Comparison of ENCODE assay signal across 9 cellular contexts in the genomic region with DNA sequence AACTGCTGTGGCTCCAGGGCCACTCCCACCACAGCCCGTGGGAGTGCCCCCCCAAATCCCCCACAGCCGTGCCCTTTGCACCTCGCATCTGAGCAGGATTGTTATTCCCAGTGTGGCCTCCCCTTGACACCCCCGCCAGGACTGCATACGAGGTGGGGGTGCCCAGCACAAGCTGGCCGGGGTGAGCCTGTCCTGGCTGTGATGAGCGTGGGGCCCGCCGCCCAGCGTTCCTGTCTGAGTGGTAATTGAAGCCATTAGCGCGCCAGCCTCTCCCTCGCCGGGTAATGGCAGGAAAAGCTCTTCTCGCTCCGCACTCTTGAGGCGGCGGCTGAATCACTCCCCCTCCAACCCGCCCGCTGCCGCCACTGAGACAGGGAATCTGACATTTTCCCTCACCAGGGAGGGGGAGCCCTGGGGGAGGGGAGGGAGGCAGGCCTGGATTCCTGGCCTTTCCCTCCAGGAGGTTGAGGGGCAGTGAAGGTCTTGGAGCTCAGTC. TPM values are rescaled to one million over a fixed set of nuclear protein-coding genes. Genes with fewer than 3 reads are reported as not detected.
DNase-seq lines count a peak whose midpoint lies in the region; ATAC-seq and TF ChIP-seq lines count a peak whose summit lies in the region.
"Had no signal": no experiment of that assay in that cellular context is flagged by ENCODE, and none has a peak within 500 bp of the region (broad histone marks: within the 10 kb centered on the region; RNA-seq: fewer than 3 reads in every experiment).

No MANE protein-coding gene starts in this region.

- TF ChIP-seq CTCF in gastroesophageal sphincter (IDR thresholded peaks at IDR 0.05), result no peak

- intact Hi-C loops in posterior vena cava (cut with DNase I), result no loop called here

- no CpG with 5 or more reads among the region's 21 CpGs for WGBS in gastroesophageal sphincter (ENCODE audit: low coverage in 1 of 2), 2 donors

- no peak for TF ChIP-seq EP300 in gastroesophageal sphincter (IDR thresholded peaks at IDR 0.05)

- H3K9ac ChIP-seq in NT2/D1 (ENCODE audit: insufficient read length, low read depth), result peak overlapping the region; percentile 81

- peak overlapping the region; percentile 48 to 89 (median 84) for H3K27ac ChIP-seq in gastroesophageal sphincter

- H3K4me3 ChIP-seq in NT2/D1 (ENCODE audit: insufficient read length, low read depth) (peak overlapping the region; percentile 22), gastroesophageal sphincter (peak overlapping the region in 1 of 2 donors; percentile 25)

- H3K36me3 ChIP-seq in NT2/D1 (ENCODE audit: insufficient read depth, insufficient read length, low read length), result peaks cover 65% of the 10 kb centered on the region
- peaks cover 0 to 21% of the 10 kb centered on the region in 2 donors for H3K36me3 ChIP-seq in gastroesophageal sphincter

- peak; percentile 88 for DNase-seq in DMS79 treated with DMSO at 0.1 percent for 48 hours (lab: John Stamatoyannopoulos, UW)
- DNase-seq in NT2/D1 (ENCODE audit: low read depth, low spot score), result peak; percentile 82
- peak; percentile 88 for DNase-seq in posterior vena cava (ENCODE audit: low spot score)
- DNase-seq in D341Med (ENCODE audit: low spot score), result no peak
- DNase-seq: NCI-H82 had no signal

- H3K4me1 ChIP-seq in NT2/D1 (ENCODE audit: insufficient read depth, insufficient read length) (peaks cover 35% of the 10 kb centered on the region), gastroesophageal sphincter (peaks cover 0 to 64% (median 7%) of the 10 kb centered on the region in 3 donors)

- no peak for TF ChIP-seq POLR2A in gastroesophageal sphincter (IDR thresholded peaks at IDR 0.05)

- H3K9me3 ChIP-seq in NT2/D1 (ENCODE audit: insufficient read depth, low read length) (no peaks in the 10 kb centered on the region), gastroesophageal sphincter (no peaks in the 10 kb centered on the region)

- ATAC-seq in gastroesophageal sphincter, result peak; percentile 45
- ATAC-seq in GM21717 (IDR thresholded peaks at IDR 0.05; ENCODE audit: unreplicated experiment), result no peak
- no peak for ATAC-seq in GM18520 (IDR thresholded peaks at IDR 0.05; ENCODE audit: unreplicated experiment)
- ATAC-seq in HG03565 (IDR thresholded peaks at IDR 0.05; ENCODE audit: unreplicated experiment), result no peak

- H3K27me3 ChIP-seq in NT2/D1 (ENCODE audit: insufficient read depth, insufficient read length) (no peaks in the 10 kb centered on the region), gastroesophageal sphincter (no peaks in the 10 kb centered on the region)

RNA-seq across cellular contexts. Expression of a gene that starts 27.7 kb away (rescaled TPM):
- 10 to 100 TPM; 55.8 to 80.4 (median 60.8) TPM for total RNA-seq in gastroesophageal sphincter
- 10 to 100 TPM; 59.0 to 68.3 TPM for total RNA-seq in posterior vena cava
